ENCODE assay signal across 11 cellular contexts in genomic region chr14:93369393-93370266, GRCh38. TPM values are rescaled to one million over a fixed set of nuclear protein-coding genes. Genes with fewer than 3 reads are reported as not detected.
A peak's percentile ranks its signal among the peaks of the same experiment; 100 is the strongest.
DNase-seq lines count a peak whose midpoint lies in the region; ATAC-seq and TF ChIP-seq lines count a peak whose summit lies in the region.
"Had no signal": no experiment of that assay in that cellular context is flagged by ENCODE, and none has a peak within 500 bp of the region (broad histone marks: within the 10 kb centered on the region; RNA-seq: fewer than 3 reads in every experiment).

No MANE protein-coding gene starts in this region.

- H3K27me3 ChIP-seq in CD4-positive, alpha-beta memory T cell (ENCODE audit: insufficient read depth, low read length): no peaks in the 10 kb centered on the region

- CTCF ChIA-PET in activated B cell treated with CpG ODN at 0.5 μM for 24 hours (lab: Charles Lee): interaction anchor here (1.0 to 1.2 kb wide), 2 partner anchors 12 to 13 kb away, joined by 3 read pairs; no protein-coding TSS in a partner anchor
- CTCF ChIA-PET in CD4-positive, alpha-beta memory T cell (lab: Charles Lee; ENCODE audit: partially characterized antibody): no interaction called here
- CTCF ChIA-PET in activated CD8-positive, alpha-beta memory T cell treated with anti-CD3 and anti-CD28 coated beads, Interleukin-2, amount 10 ng/mL, durations not matched to agents 7 days and 5 days (lab: Charles Lee): no interaction called here

- DNase-seq in GM12865 (ENCODE audit: low read depth) (peak; percentile 89), activated B cell treated with CpG ODN at 0.5 μM for 24 hours (no peak), NCI-H2171 treated with DMSO at 0.1 percent for 48 hours (lab: John Stamatoyannopoulos, UW) (no peak), EL (no peak)
- no peak for DNase-seq in CD4-positive, alpha-beta memory T cell
- no peak for DNase-seq in activated CD8-positive, alpha-beta memory T cell treated with anti-CD3 and anti-CD28 coated beads, Interleukin-2, amount 10 ng/mL, durations not matched to agents 7 days and 5 days
- DNase-seq: endodermal cell had no signal

- H3K9me3 ChIP-seq in CD4-positive, alpha-beta memory T cell (ENCODE audit: control insufficient read depth in 1 of 2, low read length in 2 of 2): no peaks in the 10 kb centered on the region

- H3K4me3 Mint-ChIP-seq in activated B cell treated with CpG ODN at 0.5 μM for 24 hours: peak overlapping the region; percentile 52
- no peak overlapping the region for H3K4me3 Mint-ChIP-seq in CD4-positive, alpha-beta memory T cell
- no peak overlapping the region for H3K4me3 Mint-ChIP-seq in activated CD8-positive, alpha-beta memory T cell treated with anti-CD3 and anti-CD28 coated beads, Interleukin-2, amount 10 ng/mL, durations not matched to agents 7 days and 5 days
- H3K4me3 Mint-ChIP-seq: endodermal cell; natural killer cell treated with Interleukin-12 subunit alpha and Interleukin-12 subunit beta and Interleukin-15 and Interleukin-18, amount 100 ng/mL, for 72 hours had no signal

- H3K36me3 ChIP-seq in CD4-positive, alpha-beta memory T cell (ENCODE audit: insufficient read depth, low read length): no peaks in the 10 kb centered on the region

- H3K36me3 Mint-ChIP-seq in activated B cell treated with CpG ODN at 0.5 μM for 24 hours (ENCODE audit: low read depth): peaks cover 8% of the 10 kb centered on the region
- H3K36me3 Mint-ChIP-seq in CD4-positive, alpha-beta memory T cell: peaks cover 0 to 4% of the 10 kb centered on the region in 2 donors
- no peaks in the 10 kb centered on the region for H3K36me3 Mint-ChIP-seq in activated CD8-positive, alpha-beta memory T cell treated with anti-CD3 and anti-CD28 coated beads, Interleukin-2, amount 10 ng/mL, durations not matched to agents 7 days and 5 days
- H3K36me3 Mint-ChIP-seq: natural killer cell treated with Interleukin-12 subunit alpha and Interleukin-12 subunit beta and Interleukin-15 and Interleukin-18, amount 100 ng/mL, for 72 hours had no signal

- H3K4me1 Mint-ChIP-seq in activated B cell treated with CpG ODN at 0.5 μM for 24 hours: peaks cover 47% of the 10 kb centered on the region
- no peaks in the 10 kb centered on the region for H3K4me1 Mint-ChIP-seq in CD4-positive, alpha-beta memory T cell
- H3K4me1 Mint-ChIP-seq in activated CD8-positive, alpha-beta memory T cell treated with anti-CD3 and anti-CD28 coated beads, Interleukin-2, amount 10 ng/mL, durations not matched to agents 7 days and 5 days: no peaks in the 10 kb centered on the region
- H3K4me1 Mint-ChIP-seq: endodermal cell had no signal

- no peaks in the 10 kb centered on the region for H3K27me3 Mint-ChIP-seq in activated B cell treated with CpG ODN at 0.5 μM for 24 hours
- peaks cover 12 to 15% of the 10 kb centered on the region in 2 donors for H3K27me3 Mint-ChIP-seq in CD4-positive, alpha-beta memory T cell
- H3K27me3 Mint-ChIP-seq in activated CD8-positive, alpha-beta memory T cell treated with anti-CD3 and anti-CD28 coated beads, Interleukin-2, amount 10 ng/mL, durations not matched to agents 7 days and 5 days: peaks cover 31% of the 10 kb centered on the region

- peak overlapping the region; percentile 27 for H3K4me3 ChIP-seq in GM12865 (ENCODE audit: low read depth, low read length)
- no peak overlapping the region for H3K4me3 ChIP-seq in CD4-positive, alpha-beta memory T cell (ENCODE audit: low read length in 2 of 2)

- no peak overlapping the region for H3K27ac ChIP-seq in CD4-positive, alpha-beta memory T cell (ENCODE audit: low read depth, low read length)

- peak overlapping the region; percentile 82 for H3K27ac Mint-ChIP-seq in activated B cell treated with CpG ODN at 0.5 μM for 24 hours
- no peak overlapping the region for H3K27ac Mint-ChIP-seq in CD4-positive, alpha-beta memory T cell
- H3K27ac Mint-ChIP-seq in activated CD8-positive, alpha-beta memory T cell treated with anti-CD3 and anti-CD28 coated beads, Interleukin-2, amount 10 ng/mL, durations not matched to agents 7 days and 5 days: no peak overlapping the region
- H3K27ac Mint-ChIP-seq: endodermal cell; natural killer cell treated with Interleukin-12 subunit alpha and Interleukin-12 subunit beta and Interleukin-15 and Interleukin-18, amount 100 ng/mL, for 72 hours had no signal

- H3K9me3 Mint-ChIP-seq in activated B cell treated with CpG ODN at 0.5 μM for 24 hours: peaks cover 21% of the 10 kb centered on the region
- H3K9me3 Mint-ChIP-seq in CD4-positive, alpha-beta memory T cell: peaks cover 0 to 7% (median 2%) of the 10 kb centered on the region in 8 donors
- H3K9me3 Mint-ChIP-seq in activated CD8-positive, alpha-beta memory T cell treated with anti-CD3 and anti-CD28 coated beads, Interleukin-2, amount 10 ng/mL, durations not matched to agents 7 days and 5 days (ENCODE audit: low read depth): no peaks in the 10 kb centered on the region
- H3K9me3 Mint-ChIP-seq: natural killer cell treated with Interleukin-12 subunit alpha and Interleukin-12 subunit beta and Interleukin-15 and Interleukin-18, amount 100 ng/mL, for 72 hours had no signal

- no peaks in the 10 kb centered on the region for H3K4me1 ChIP-seq in CD4-positive, alpha-beta memory T cell (ENCODE audit: insufficient read depth, low read length)

- intact Hi-C loops in activated B cell treated with CpG ODN at 0.5 μM for 24 hours (cut with micrococcal nuclease): no loop called here
- intact Hi-C loops in CD4-positive, alpha-beta memory T cell (cut with micrococcal nuclease): no loop called here

- POLR2A ChIA-PET in activated B cell treated with CpG ODN at 0.5 μM for 24 hours (lab: Charles Lee): interaction anchor here (0.6 to 1.5 kb wide), 4 partner anchors 10 to 173 kb away, joined by 3 to 9 read pairs (median 4); partner anchors contain the start of gene BTBD7
- POLR2A ChIA-PET in CD4-positive, alpha-beta memory T cell (lab: Charles Lee; ENCODE audit: partially characterized antibody): no interaction called here

- no peak for TF ChIP-seq CTCF in GM12865 (IDR thresholded peaks at IDR 0.05; ENCODE audit: insufficient read depth, low read depth, low read length, missing control alignments)
- no peak for TF ChIP-seq CTCF in activated B cell treated with CpG ODN at 0.5 μM for 24 hours (IDR thresholded peaks at IDR 0.05)

- ATAC-seq in GM21390 (IDR thresholded peaks at IDR 0.05; ENCODE audit: unreplicated experiment) (peak; percentile 94), HG03378 (IDR thresholded peaks at IDR 0.05; ENCODE audit: unreplicated experiment) (peak; percentile 80), activated B cell treated with CpG ODN at 0.5 μM for 24 hours (ENCODE audit: low read depth) (peak; percentile 91)
- ATAC-seq in activated CD8-positive, alpha-beta memory T cell treated with anti-CD3 and anti-CD28 coated beads, Interleukin-2, amount 10 ng/mL, durations not matched to agents 7 days and 5 days: no peak

RNA-seq across cellular contexts. Expression of gene COX8C, which starts 22.6 kb away (rescaled TPM):
- total RNA-seq in activated B cell treated with CpG ODN at 0.5 μM for 24 hours: not detected in 2 replicates
- not detected for total RNA-seq in CD4-positive, alpha-beta memory T cell
- not detected for polyA plus RNA-seq in CD4-positive, alpha-beta memory T cell
- total RNA-seq in activated CD8-positive, alpha-beta memory T cell treated with anti-CD3 and anti-CD28 coated beads, Interleukin-2, amount 10 ng/mL, durations not matched to agents 7 days and 5 days: not detected
- total RNA-seq: Daoy; endodermal cell; natural killer cell treated with Interleukin-12 subunit alpha and Interleukin-12 subunit beta and Interleukin-15 and Interleukin-18, amount 100 ng/mL, for 72 hours had no signal

RNA-seq across cellular contexts. Expression of gene BTBD7, which starts 36.8 kb away (rescaled TPM):
- total RNA-seq in activated B cell treated with CpG ODN at 0.5 μM for 24 hours: 34.4 and 41.2 TPM in 2 replicates
- 10 to 100 TPM; 30.3 to 38.3 TPM for total RNA-seq in CD4-positive, alpha-beta memory T cell
- polyA plus RNA-seq in CD4-positive, alpha-beta memory T cell: 1 to 10 TPM; 6.9 to 8.7 TPM
- 10 to 100 TPM; 16.8 to 18.3 TPM for total RNA-seq in activated CD8-positive, alpha-beta memory T cell treated with anti-CD3 and anti-CD28 coated beads, Interleukin-2, amount 10 ng/mL, durations not matched to agents 7 days and 5 days
